21 cellular contexts compared by ENCODE assay signal in the genomic region with DNA sequence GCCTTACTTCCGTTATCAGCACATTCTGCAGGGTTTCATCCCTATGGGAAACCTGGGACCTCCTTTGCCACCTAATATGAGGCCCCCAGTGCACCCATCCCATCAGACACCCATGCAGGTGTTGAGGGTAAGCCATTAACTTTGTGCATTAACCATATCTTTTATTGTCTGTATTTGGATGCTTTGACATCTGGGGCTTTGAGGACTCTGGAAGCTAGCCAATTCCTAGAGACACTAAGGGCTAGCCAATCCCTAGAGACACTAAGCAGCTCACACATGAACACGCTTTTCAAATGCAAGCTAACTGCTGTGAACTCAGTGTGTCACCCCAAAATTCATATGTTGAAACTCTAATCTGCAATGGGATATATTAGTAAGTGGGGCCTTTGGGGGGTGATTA.
DNase-seq lines count a peak whose midpoint lies in the region; ATAC-seq and TF ChIP-seq lines count a peak whose summit lies in the region.
"Had no signal": no experiment of that assay in that cellular context is flagged by ENCODE, and none has a peak within 500 bp of the region (broad histone marks: within the 10 kb centered on the region; RNA-seq: fewer than 3 reads in every experiment).

No MANE protein-coding gene starts in this region.

- H3K27ac Mint-ChIP-seq in neural progenitor cell = peak overlapping the region; percentile 57
- H3K27ac Mint-ChIP-seq: HFFc6; T-helper 2 cell treated with Interferon-gamma antibody and Interleukin-4, amounts not matched to agents 5 μg/mL and 100 μg/mL, for 36 hours had no signal

- no peaks in the 10 kb centered on the region for H3K9me3 ChIP-seq in neural progenitor cell (ENCODE audit: low read depth)
- no peaks in the 10 kb centered on the region for H3K9me3 ChIP-seq in tibial artery
- H3K9me3 ChIP-seq: Caco-2 had no signal

- peaks cover 3% of the 10 kb centered on the region for H3K27me3 Mint-ChIP-seq in neural progenitor cell (ENCODE audit: insufficient read depth, low read depth)

- no peaks in the 10 kb centered on the region for H3K36me3 ChIP-seq in neural progenitor cell
- H3K36me3 ChIP-seq in tibial artery = no peaks in the 10 kb centered on the region

- peaks cover 2% of the 10 kb centered on the region for H3K36me3 Mint-ChIP-seq in neural progenitor cell

- H3K4me1 Mint-ChIP-seq in neural progenitor cell = peaks cover 37% of the 10 kb centered on the region

- H3K27me3 ChIP-seq in neural progenitor cell (no peaks in the 10 kb centered on the region), tibial artery (no peaks in the 10 kb centered on the region)

- DNase-seq in NCI-H748 (lab: John Stamatoyannopoulos, UW; ENCODE audit: unreplicated experiment) (peak; percentile 58), NCI-H748 treated with DMSO at 0.1 percent for 48 hours (lab: John Stamatoyannopoulos, UW) (no peak), DMS153 treated with DMSO at 0.1 percent for 48 hours (lab: John Stamatoyannopoulos, UW; ENCODE audit: unreplicated experiment) (peak; percentile 78), NCI-H524 (lab: John Stamatoyannopoulos, UW) (peak; percentile 70 to 95), neural progenitor cell (ENCODE audit: low spot score) (no peak), tibial artery (no peak)
- DNase-seq: ACHN; Caco-2; GDM1; H7; HFFc6; KG1; NCI-H1417 treated with DMSO at 0.1 percent for 48 hours; NCI-H1930; NCI-H2227 treated with DMSO at 0.1 percent for 48 hours; NK-92 treated with Interleukin-12 subunit alpha and Interleukin-12 subunit beta, amount 100 ng/mL, for 24 hours; Right ventricle myocardium superior had no signal

- H3K4me3 ChIP-seq in neural progenitor cell (no peak overlapping the region), tibial artery (no peak overlapping the region)
- H3K4me3 ChIP-seq: SK-N-MC had no signal

- H3K4me1 ChIP-seq in neural progenitor cell (peaks cover 29% of the 10 kb centered on the region), tibial artery (no peaks in the 10 kb centered on the region)

- H3K4me3 Mint-ChIP-seq in neural progenitor cell = no peak overlapping the region
- H3K4me3 Mint-ChIP-seq: HFFc6; T-helper 2 cell treated with Interferon-gamma antibody and Interleukin-4, amounts not matched to agents 5 μg/mL and 100 μg/mL, for 36 hours had no signal

- no peaks in the 10 kb centered on the region for H4K20me1 ChIP-seq in neural progenitor cell (ENCODE audit: low read depth)

- H3K79me2 ChIP-seq in neural progenitor cell (ENCODE audit: low read depth) = no peaks in the 10 kb centered on the region

- no peak for ATAC-seq in HG03520 (IDR thresholded peaks at IDR 0.05; ENCODE audit: unreplicated experiment)
- ATAC-seq in GM18909 (IDR thresholded peaks at IDR 0.05; ENCODE audit: poor library complexity, unreplicated experiment) = no peak

- no peak overlapping the region for H2AFZ ChIP-seq in neural progenitor cell (replicated peaks)

- peaks cover 32% of the 10 kb centered on the region for H3K9me3 Mint-ChIP-seq in neural progenitor cell

- TF ChIP-seq CTCF in neural progenitor cell (IDR thresholded peaks at IDR 0.05) (no peak), tibial artery (IDR thresholded peaks at IDR 0.05) (no peak)

- intact Hi-C loops in tibial artery (cut with DNase I; ENCODE audit: low total_unique reads) = no loop called here

- H3F3A ChIP-seq in neural progenitor cell (ENCODE audit: low read depth) = peaks cover 23% of the 10 kb centered on the region

- H3K27ac ChIP-seq in neural progenitor cell (no peak overlapping the region), tibial artery (no peak overlapping the region)
- H3K27ac ChIP-seq: SK-N-MC had no signal

- no peak overlapping the region for H3K9ac ChIP-seq in neural progenitor cell

- H3K4me2 ChIP-seq in neural progenitor cell = no peak overlapping the region

Comparison
In these comparisons a context has a peak if more than half of its experiments do, and no peak if none do; other contexts are left out.
1. DNase-seq: peak in NCI-H748 (single experiment), DMS153 treated with DMSO at 0.1 percent for 48 hours (single experiment) and NCI-H524 (2 of 2); none in NCI-H748 treated with DMSO at 0.1 percent for 48 hours (single experiment), neural progenitor cell (single experiment) and tibial artery (0 of 2).